ENCODE assay signal across 8 cellular contexts in the genomic region with DNA sequence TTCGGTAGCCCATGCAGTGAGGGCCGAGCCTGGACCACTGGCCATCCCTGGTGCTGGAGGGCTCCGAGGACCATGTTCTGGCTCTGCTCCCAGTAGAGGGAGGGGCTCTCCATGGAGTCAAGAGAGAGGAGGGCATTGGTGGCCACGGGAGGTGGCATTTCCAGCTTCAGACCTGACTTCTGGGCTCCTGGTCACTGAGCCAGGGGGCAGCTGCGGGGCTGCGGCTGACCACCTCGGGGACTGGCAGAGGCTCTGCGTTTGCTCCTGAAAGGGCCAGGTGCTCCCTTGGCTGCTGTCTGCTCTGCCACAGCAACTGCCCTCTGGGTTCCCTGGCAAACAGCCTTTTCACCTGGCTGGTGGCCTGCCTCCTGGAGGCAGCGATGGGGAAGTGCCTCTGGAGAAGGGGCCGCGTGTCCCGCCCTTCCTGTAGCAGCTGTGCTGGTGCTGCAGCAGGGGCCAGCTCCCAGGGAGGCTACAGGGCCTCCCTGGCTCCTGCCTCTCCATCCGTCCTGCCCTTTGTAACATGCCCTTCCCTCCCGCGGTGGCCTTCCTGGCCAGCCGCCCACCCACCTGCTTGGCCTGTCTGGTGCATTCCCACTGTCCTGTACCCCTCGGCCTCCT.
DNase-seq lines count a peak whose midpoint lies in the region; ATAC-seq and TF ChIP-seq lines count a peak whose summit lies in the region.

No MANE protein-coding gene starts in this region.

- H3K27ac ChIP-seq in brain microvascular endothelial cell (no peak overlapping the region), osteoblast (ENCODE audit: low read depth, low read length) (no peak overlapping the region)

- H3K4me3 ChIP-seq in GM12864 (ENCODE audit: low read depth, low read length) (no peak overlapping the region), brain microvascular endothelial cell (ENCODE audit: low read depth, low read length) (no peak overlapping the region), osteoblast (ENCODE audit: insufficient read depth, low read length) (no peak overlapping the region)

- H4K20me1 ChIP-seq in osteoblast (ENCODE audit: insufficient read depth, low read length) = no peaks in the 10 kb centered on the region

- H2AFZ ChIP-seq in osteoblast (ENCODE audit: low read length) = no peak overlapping the region

- H3K79me2 ChIP-seq in osteoblast (ENCODE audit: insufficient read depth, low read length) = no peaks in the 10 kb centered on the region

- TF ChIP-seq CTCF in GM12864 (IDR thresholded peaks at IDR 0.05; ENCODE audit: low read depth, low read length, missing control alignments) (peak; percentile 49), brain microvascular endothelial cell (IDR thresholded peaks at IDR 0.05; ENCODE audit: low read depth, low read length, missing control alignments) (peak; percentile 39), osteoblast (IDR thresholded peaks at IDR 0.05; ENCODE audit: extremely low read depth, low read depth, low read length) (peak; percentile 10)

- no peaks in the 10 kb centered on the region for H3K36me3 ChIP-seq in brain microvascular endothelial cell (replicated peaks)
- H3K36me3 ChIP-seq in osteoblast (ENCODE audit: insufficient read depth, low read length) = no peaks in the 10 kb centered on the region

- H3K9me3 ChIP-seq in osteoblast (ENCODE audit: low read depth, low read length) = no peaks in the 10 kb centered on the region

- in situ Hi-C loops in brain microvascular endothelial cell (cut with HindIII; ENCODE audit: low pct_ligation_motif_present, low sequenced_read_pairs) = no loop called here

- H3K4me2 ChIP-seq in osteoblast (ENCODE audit: insufficient read depth, low read length) = no peak overlapping the region

- no peaks in the 10 kb centered on the region for H3K4me1 ChIP-seq in osteoblast (ENCODE audit: insufficient read depth, low read length)

- DNase-seq in GM12864 (ENCODE audit: low read depth) = no peak
- DNase-seq in NCI-H2029 (lab: John Stamatoyannopoulos, UW) = peak; percentile 87
- DNase-seq in brain microvascular endothelial cell = no peak
- DNase-seq in osteoblast (ENCODE audit: insufficient read length, low spot score, missing footprints) = no peak
- DNase-seq in AML-193 (lab: John Stamatoyannopoulos, UW) = no peak

- ATAC-seq in activated CD4-positive, CD25-positive, alpha-beta regulatory T cell treated with anti-CD3 and anti-CD28 coated beads, Interleukin-2, amount 50 U/mL, for 24 hours = no peak
- ATAC-seq in GM19328 (IDR thresholded peaks at IDR 0.05; ENCODE audit: unreplicated experiment) (no peak), HG02759 (IDR thresholded peaks at IDR 0.05; ENCODE audit: unreplicated experiment) (no peak)

- H3K27me3 ChIP-seq in brain microvascular endothelial cell (replicated peaks) = peaks cover 22% of the 10 kb centered on the region
- peaks cover 21% of the 10 kb centered on the region for H3K27me3 ChIP-seq in osteoblast (ENCODE audit: insufficient read depth, low read length)
